Comparison of ENCODE assay signal across 8 cellular contexts in the genomic region with DNA sequence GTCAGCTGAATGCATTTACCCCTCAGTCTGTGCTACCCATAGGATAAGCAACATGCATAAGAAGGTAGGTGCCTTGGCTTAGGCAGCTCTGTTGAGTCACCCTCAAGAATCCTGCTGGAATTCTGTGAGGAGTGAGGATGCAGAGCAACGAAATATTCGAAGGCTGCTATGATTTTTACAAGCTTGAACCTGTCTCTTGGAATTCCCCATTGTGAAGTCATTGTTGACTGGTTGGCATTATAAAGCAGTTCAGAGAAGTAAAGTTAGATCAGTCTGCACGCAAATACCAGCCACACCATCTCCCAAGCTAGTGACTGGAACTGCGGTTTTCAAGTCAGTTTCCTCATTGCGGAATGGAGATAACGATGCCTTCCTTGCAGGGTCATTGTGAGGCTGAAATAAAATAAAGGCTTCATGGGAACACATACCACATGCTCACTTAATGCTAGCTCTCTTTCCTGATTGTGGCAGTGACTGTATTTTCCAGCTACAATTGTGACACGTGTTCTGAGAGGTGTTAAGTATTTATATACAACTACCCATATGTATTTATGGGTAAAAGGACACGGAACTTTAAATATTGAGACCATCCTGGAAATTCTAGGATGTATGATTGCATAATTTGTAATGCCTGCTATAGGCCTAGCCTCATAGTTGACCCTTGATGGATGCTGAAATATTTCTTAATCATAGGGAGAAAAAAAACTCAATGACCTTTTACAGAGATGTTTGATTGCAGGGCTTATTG.
A peak's percentile ranks its signal among the peaks of the same experiment; 100 is the strongest.
DNase-seq lines count a peak whose midpoint lies in the region; ATAC-seq and TF ChIP-seq lines count a peak whose summit lies in the region.

No MANE protein-coding gene starts in this region.

- TF ChIP-seq EP300 in transverse colon (IDR thresholded peaks at IDR 0.05; ENCODE audit: low read depth), result no peak

- peak overlapping the region in 1 of 2 donors; percentile 41 for H3K4me3 Mint-ChIP-seq in activated T-cell treated with anti-CD3 and anti-CD28 coated beads, Interleukin-2, amount 50 U/mL, for 72 hours

- H3K4me1 ChIP-seq in NT2/D1 (ENCODE audit: insufficient read depth, insufficient read length) (peaks cover 8% of the 10 kb centered on the region), transverse colon (peaks cover 14 to 49% (median 22%) of the 10 kb centered on the region in 4 donors)

- no peak for DNase-seq in activated T-cell treated with anti-CD3 and anti-CD28 coated beads, Interleukin-2, amount 50 U/mL, for 72 hours
- no peak for DNase-seq in activated T-cell treated with anti-CD3 and anti-CD28 coated beads for 4 hours
- peak; percentile 44 for DNase-seq in NT2/D1 (ENCODE audit: low read depth, low spot score)
- peak; percentile 73 for DNase-seq in epithelial cell of proximal tubule (ENCODE audit: low read depth)
- DNase-seq in transverse colon, result no peak
- DNase-seq in SK-N-DZ (ENCODE audit: low spot score), result no peak
- DNase-seq in NCI-H1436 treated with DMSO at 0.1 percent for 48 hours (lab: John Stamatoyannopoulos, UW), result no peak

- H3K27ac Mint-ChIP-seq in activated T-cell treated with anti-CD3 and anti-CD28 coated beads, Interleukin-2, amount 50 U/mL, for 72 hours, result peak overlapping the region; percentile 73

- 20 to 53% methylated on average over 6 to 8 of the region's 8 CpGs for WGBS in transverse colon (ENCODE audit: low coverage in 1 of 2), 2 donors

- peak overlapping the region; percentile 2 to 44 (median 18) for H3K27ac ChIP-seq in transverse colon

- peaks cover 3 to 8% of the 10 kb centered on the region in 2 donors for H3K36me3 Mint-ChIP-seq in activated T-cell treated with anti-CD3 and anti-CD28 coated beads, Interleukin-2, amount 50 U/mL, for 72 hours (ENCODE audit: insufficient read depth in 2 of 2)

- no peaks in the 10 kb centered on the region for H3K27me3 Mint-ChIP-seq in activated T-cell treated with anti-CD3 and anti-CD28 coated beads, Interleukin-2, amount 50 U/mL, for 72 hours (ENCODE audit: low read depth)

- H3K9ac ChIP-seq in NT2/D1 (ENCODE audit: insufficient read length, low read depth), result no peak overlapping the region

- H3K9me3 ChIP-seq in NT2/D1 (ENCODE audit: insufficient read depth, low read length) (no peaks in the 10 kb centered on the region), transverse colon (no peaks in the 10 kb centered on the region)

- H3K4me1 Mint-ChIP-seq in activated T-cell treated with anti-CD3 and anti-CD28 coated beads, Interleukin-2, amount 50 U/mL, for 72 hours (ENCODE audit: low read depth), result peaks cover 75% of the 10 kb centered on the region

- intact Hi-C loops in transverse colon (cut with DNase I; ENCODE audit: low total_unique reads), result no loop called here

- H3K4me3 ChIP-seq in NT2/D1 (ENCODE audit: insufficient read length, low read depth) (no peak overlapping the region), epithelial cell of proximal tubule (ENCODE audit: low read depth, low read length) (no peak overlapping the region), transverse colon (no peak overlapping the region)

- H3K27me3 ChIP-seq in NT2/D1 (ENCODE audit: insufficient read depth, insufficient read length) (no peaks in the 10 kb centered on the region), transverse colon (no peaks in the 10 kb centered on the region)

- TF ChIP-seq CTCF in epithelial cell of proximal tubule (conservative IDR thresholded peaks at IDR 0.05; ENCODE audit: low read depth, low read length) (no peak), transverse colon (IDR thresholded peaks at IDR 0.05) (no peak)

- in situ Hi-C loops in transverse colon (cut with MboI; ENCODE audit: low pct_ligation_motif_present in 1 of 4, low pct_unique_long_range_greater_than_20kb in 1 of 4, low sequenced_read_pairs in 3 of 4), result no loop called here

- TF ChIP-seq POLR2A in transverse colon (IDR thresholded peaks at IDR 0.05), result no peak

- H3K36me3 ChIP-seq in NT2/D1 (ENCODE audit: insufficient read depth, insufficient read length, low read length) (no peaks in the 10 kb centered on the region), transverse colon (no peaks in the 10 kb centered on the region)

- H3K9me3 Mint-ChIP-seq in activated T-cell treated with anti-CD3 and anti-CD28 coated beads, Interleukin-2, amount 50 U/mL, for 72 hours, result no peaks in the 10 kb centered on the region

- peak; percentile 45 to 59 for ATAC-seq in activated T-cell treated with anti-CD3 and anti-CD28 coated beads, Interleukin-2, amount 50 U/mL, for 72 hours (replicated peaks in 1 of 2)
- ATAC-seq in HG03521 (IDR thresholded peaks at IDR 0.05; ENCODE audit: unreplicated experiment), result no peak

Comparison
In these comparisons a context has a peak if more than half of its experiments do, and no peak if none do; other contexts are left out.
1. DNase-seq: peak in NT2/D1 (single experiment) and epithelial cell of proximal tubule (single experiment); none in activated T-cell treated with anti-CD3 and anti-CD28 coated beads, Interleukin-2, amount 50 U/mL, for 72 hours (0 of 2), activated T-cell treated with anti-CD3 and anti-CD28 coated beads for 4 hours (single experiment), transverse colon (single experiment), SK-N-DZ (single experiment) and NCI-H1436 treated with DMSO at 0.1 percent for 48 hours (single experiment).